ENCODE assay signal across 1 cellular context in the genomic region with DNA sequence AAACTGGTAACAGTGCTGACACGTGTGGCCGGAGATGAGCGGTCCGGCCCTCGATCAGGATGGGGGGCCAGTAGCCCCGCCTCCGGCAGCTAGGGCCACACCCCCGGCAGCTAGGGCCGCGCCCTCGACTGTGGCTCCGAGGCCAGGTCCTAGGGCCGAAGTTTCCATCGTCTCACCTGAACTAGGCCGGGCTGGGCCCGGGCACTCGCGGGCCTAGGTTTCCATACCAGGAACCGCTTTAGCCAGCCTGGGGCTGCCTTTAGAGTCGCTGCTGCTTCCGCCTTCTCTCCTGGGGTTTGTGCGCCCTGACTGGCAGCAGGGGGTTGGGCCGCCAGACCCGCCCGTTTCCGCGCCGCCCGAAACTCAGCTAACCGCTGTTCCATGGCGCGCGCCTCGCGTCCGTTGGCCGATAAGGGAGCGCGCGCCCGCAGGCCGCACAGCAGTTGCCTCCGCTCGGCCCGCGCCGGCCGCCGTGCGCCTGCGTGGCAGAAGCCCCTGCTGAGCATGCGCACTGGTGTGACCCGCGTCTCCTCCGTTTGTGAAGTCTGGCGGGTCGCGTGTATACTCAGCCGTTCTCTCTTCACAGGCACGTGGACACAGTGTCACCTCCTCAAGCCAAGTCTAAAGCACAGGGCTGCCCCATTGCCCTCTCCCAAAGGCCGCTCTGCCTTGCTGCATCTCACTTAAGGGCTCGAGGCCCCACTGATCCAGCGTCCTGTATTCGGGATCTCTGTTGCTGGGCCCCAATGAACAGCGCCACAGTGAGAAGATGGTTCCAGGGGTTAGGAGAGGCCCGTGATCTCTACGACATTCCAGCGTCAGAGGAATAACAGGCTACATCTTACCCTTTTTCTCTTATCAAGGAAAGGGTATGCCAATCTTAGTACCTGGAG.
TF ChIP-seq lines count a peak whose summit lies in the region.

A gene with protein sequence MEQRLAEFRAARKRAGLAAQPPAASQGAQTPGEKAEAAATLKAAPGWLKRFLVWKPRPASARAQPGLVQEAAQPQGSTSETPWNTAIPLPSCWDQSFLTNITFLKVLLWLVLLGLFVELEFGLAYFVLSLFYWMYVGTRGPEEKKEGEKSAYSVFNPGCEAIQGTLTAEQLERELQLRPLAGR (minus strand): TSS at position 480 of the 893 bp plus-strand sequence. CDS start 97 bp downstream, at position 383.

TF ChIP-seq in GM12878, 131 proteins besides CTCF, POLR2A, EP300 and RAD21 (continued from another document and continues in another):
- TF ChIP-seq, protein P1, sequence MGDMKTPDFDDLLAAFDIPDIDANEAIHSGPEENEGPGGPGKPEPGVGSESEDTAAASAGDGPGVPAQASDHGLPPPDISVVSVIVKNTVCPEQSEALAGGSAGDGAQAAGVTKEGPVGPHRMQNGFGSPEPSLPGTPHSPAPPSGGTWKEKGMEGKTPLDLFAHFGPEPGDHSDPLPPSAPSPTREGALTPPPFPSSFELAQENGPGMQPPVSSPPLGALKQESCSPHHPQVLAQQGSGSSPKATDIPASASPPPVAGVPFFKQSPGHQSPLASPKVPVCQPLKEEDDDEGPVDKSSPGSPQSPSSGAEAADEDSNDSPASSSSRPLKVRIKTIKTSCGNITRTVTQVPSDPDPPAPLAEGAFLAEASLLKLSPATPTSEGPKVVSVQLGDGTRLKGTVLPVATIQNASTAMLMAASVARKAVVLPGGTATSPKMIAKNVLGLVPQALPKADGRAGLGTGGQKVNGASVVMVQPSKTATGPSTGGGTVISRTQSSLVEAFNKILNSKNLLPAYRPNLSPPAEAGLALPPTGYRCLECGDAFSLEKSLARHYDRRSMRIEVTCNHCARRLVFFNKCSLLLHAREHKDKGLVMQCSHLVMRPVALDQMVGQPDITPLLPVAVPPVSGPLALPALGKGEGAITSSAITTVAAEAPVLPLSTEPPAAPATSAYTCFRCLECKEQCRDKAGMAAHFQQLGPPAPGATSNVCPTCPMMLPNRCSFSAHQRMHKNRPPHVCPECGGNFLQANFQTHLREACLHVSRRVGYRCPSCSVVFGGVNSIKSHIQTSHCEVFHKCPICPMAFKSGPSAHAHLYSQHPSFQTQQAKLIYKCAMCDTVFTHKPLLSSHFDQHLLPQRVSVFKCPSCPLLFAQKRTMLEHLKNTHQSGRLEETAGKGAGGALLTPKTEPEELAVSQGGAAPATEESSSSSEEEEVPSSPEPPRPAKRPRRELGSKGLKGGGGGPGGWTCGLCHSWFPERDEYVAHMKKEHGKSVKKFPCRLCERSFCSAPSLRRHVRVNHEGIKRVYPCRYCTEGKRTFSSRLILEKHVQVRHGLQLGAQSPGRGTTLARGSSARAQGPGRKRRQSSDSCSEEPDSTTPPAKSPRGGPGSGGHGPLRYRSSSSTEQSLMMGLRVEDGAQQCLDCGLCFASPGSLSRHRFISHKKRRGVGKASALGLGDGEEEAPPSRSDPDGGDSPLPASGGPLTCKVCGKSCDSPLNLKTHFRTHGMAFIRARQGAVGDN (IDR thresholded peaks at IDR 0.05): peak; percentile 94
- TF ChIP-seq SP1 (IDR thresholded peaks at IDR 0.05; ENCODE audit: low read depth, low read length): peak; percentile 14
- no peak for TF ChIP-seq ZNF622 (IDR thresholded peaks at IDR 0.05)
- TF ChIP-seq STAT3 (IDR thresholded peaks at IDR 0.05; ENCODE audit: low read depth, low read length): no peak
- TF ChIP-seq, protein P2, sequence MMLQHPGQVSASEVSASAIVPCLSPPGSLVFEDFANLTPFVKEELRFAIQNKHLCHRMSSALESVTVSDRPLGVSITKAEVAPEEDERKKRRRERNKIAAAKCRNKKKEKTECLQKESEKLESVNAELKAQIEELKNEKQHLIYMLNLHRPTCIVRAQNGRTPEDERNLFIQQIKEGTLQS (IDR thresholded peaks at IDR 0.05; ENCODE audit: borderline replicate concordance, extremely low read depth, low read depth, low read length): peak; percentile 30; the same call in 1 of the 2 replicates
- no peak for TF ChIP-seq ESRRA (IDR thresholded peaks at IDR 0.05; ENCODE audit: low read length)
- TF ChIP-seq, protein P3, sequence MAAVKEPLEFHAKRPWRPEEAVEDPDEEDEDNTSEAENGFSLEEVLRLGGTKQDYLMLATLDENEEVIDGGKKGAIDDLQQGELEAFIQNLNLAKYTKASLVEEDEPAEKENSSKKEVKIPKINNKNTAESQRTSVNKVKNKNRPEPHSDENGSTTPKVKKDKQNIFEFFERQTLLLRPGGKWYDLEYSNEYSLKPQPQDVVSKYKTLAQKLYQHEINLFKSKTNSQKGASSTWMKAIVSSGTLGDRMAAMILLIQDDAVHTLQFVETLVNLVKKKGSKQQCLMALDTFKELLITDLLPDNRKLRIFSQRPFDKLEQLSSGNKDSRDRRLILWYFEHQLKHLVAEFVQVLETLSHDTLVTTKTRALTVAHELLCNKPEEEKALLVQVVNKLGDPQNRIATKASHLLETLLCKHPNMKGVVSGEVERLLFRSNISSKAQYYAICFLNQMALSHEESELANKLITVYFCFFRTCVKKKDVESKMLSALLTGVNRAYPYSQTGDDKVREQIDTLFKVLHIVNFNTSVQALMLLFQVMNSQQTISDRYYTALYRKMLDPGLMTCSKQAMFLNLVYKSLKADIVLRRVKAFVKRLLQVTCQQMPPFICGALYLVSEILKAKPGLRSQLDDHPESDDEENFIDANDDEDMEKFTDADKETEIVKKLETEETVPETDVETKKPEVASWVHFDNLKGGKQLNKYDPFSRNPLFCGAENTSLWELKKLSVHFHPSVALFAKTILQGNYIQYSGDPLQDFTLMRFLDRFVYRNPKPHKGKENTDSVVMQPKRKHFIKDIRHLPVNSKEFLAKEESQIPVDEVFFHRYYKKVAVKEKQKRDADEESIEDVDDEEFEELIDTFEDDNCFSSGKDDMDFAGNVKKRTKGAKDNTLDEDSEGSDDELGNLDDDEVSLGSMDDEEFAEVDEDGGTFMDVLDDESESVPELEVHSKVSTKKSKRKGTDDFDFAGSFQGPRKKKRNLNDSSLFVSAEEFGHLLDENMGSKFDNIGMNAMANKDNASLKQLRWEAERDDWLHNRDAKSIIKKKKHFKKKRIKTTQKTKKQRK (IDR thresholded peaks at IDR 0.05; ENCODE audit: low read depth, low read length): no peak
- no peak for TF ChIP-seq TCF7 (IDR thresholded peaks at IDR 0.05; ENCODE audit: borderline replicate concordance)
- TF ChIP-seq, protein P4, sequence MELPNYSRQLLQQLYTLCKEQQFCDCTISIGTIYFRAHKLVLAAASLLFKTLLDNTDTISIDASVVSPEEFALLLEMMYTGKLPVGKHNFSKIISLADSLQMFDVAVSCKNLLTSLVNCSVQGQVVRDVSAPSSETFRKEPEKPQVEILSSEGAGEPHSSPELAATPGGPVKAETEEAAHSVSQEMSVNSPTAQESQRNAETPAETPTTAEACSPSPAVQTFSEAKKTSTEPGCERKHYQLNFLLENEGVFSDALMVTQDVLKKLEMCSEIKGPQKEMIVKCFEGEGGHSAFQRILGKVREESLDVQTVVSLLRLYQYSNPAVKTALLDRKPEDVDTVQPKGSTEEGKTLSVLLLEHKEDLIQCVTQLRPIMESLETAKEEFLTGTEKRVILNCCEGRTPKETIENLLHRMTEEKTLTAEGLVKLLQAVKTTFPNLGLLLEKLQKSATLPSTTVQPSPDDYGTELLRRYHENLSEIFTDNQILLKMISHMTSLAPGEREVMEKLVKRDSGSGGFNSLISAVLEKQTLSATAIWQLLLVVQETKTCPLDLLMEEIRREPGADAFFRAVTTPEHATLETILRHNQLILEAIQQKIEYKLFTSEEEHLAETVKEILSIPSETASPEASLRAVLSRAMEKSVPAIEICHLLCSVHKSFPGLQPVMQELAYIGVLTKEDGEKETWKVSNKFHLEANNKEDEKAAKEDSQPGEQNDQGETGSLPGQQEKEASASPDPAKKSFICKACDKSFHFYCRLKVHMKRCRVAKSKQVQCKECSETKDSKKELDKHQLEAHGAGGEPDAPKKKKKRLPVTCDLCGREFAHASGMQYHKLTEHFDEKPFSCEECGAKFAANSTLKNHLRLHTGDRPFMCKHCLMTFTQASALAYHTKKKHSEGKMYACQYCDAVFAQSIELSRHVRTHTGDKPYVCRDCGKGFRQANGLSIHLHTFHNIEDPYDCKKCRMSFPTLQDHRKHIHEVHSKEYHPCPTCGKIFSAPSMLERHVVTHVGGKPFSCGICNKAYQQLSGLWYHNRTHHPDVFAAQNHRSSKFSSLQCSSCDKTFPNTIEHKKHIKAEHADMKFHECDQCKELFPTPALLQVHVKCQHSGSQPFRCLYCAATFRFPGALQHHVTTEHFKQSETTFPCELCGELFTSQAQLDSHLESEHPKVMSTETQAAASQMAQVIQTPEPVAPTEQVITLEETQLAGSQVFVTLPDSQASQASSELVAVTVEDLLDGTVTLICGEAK (IDR thresholded peaks at IDR 0.05; ENCODE audit: borderline replicate concordance): no peak
- TF ChIP-seq TCF12 (IDR thresholded peaks at IDR 0.05; ENCODE audit: low read depth, low read length): no peak
- 0 out of 2 replicates have a peak, but pooled peaks have one; percentile 31 for TF ChIP-seq CHD2 (IDR thresholded peaks at IDR 0.05; ENCODE audit: borderline replicate concordance, low read depth, low read length)
- no peak for TF ChIP-seq SMAD1 (IDR thresholded peaks at IDR 0.05; ENCODE audit: low read depth, partially characterized antibody)
- no peak for TF ChIP-seq ZNF217 (IDR thresholded peaks at IDR 0.05)
- no peak for TF ChIP-seq KDM1A (IDR thresholded peaks at IDR 0.05; ENCODE audit: borderline replicate concordance)
- no peak for TF ChIP-seq FOS (IDR thresholded peaks at IDR 0.05; ENCODE audit: borderline replicate concordance, extremely low read depth, insufficient read length)
- no peak for TF ChIP-seq TBL1XR1 (IDR thresholded peaks at IDR 0.05; ENCODE audit: low read depth, low read length)
- TF ChIP-seq MTA3 (IDR thresholded peaks at IDR 0.05; ENCODE audit: borderline replicate concordance, low read length): no peak
- no peak for TF ChIP-seq HDAC6 (IDR thresholded peaks at IDR 0.05; ENCODE audit: unreplicated experiment)
- no peak for TF ChIP-seq CEBPB (IDR thresholded peaks at IDR 0.05; ENCODE audit: borderline replicate concordance in 1 of 2, low read depth in 2 of 2, low read length in 2 of 2)
- TF ChIP-seq GATAD2B (conservative IDR thresholded peaks at IDR 0.05; ENCODE audit: low read depth): peak; percentile 94
- TF ChIP-seq HCFC1 (IDR thresholded peaks at IDR 0.05; ENCODE audit: low read length): no peak
- 0 out of 2 replicates have a peak, but pooled peaks have one; percentile 68 for TF ChIP-seq STAT1 (conservative IDR thresholded peaks at IDR 0.05)
- TF ChIP-seq, protein P5, sequence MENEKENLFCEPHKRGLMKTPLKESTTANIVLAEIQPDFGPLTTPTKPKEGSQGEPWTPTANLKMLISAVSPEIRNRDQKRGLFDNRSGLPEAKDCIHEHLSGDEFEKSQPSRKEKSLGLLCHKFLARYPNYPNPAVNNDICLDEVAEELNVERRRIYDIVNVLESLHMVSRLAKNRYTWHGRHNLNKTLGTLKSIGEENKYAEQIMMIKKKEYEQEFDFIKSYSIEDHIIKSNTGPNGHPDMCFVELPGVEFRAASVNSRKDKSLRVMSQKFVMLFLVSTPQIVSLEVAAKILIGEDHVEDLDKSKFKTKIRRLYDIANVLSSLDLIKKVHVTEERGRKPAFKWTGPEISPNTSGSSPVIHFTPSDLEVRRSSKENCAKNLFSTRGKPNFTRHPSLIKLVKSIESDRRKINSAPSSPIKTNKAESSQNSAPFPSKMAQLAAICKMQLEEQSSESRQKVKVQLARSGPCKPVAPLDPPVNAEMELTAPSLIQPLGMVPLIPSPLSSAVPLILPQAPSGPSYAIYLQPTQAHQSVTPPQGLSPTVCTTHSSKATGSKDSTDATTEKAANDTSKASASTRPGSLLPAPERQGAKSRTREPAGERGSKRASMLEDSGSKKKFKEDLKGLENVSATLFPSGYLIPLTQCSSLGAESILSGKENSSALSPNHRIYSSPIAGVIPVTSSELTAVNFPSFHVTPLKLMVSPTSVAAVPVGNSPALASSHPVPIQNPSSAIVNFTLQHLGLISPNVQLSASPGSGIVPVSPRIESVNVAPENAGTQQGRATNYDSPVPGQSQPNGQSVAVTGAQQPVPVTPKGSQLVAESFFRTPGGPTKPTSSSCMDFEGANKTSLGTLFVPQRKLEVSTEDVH (IDR thresholded peaks at IDR 0.05; ENCODE audit: low read depth, partially characterized antibody): no peak
- no peak for TF ChIP-seq MYC (IDR thresholded peaks at IDR 0.05; ENCODE audit: insufficient read depth, insufficient read length, insufficient replicate concordance, low read length, severe bottlenecking)
- TF ChIP-seq NBN (IDR thresholded peaks at IDR 0.05): peak; percentile 90
- no peak for TF ChIP-seq GABPA (IDR thresholded peaks at IDR 0.05; ENCODE audit: low read depth)
- no peak for TF ChIP-seq HDAC2 (IDR thresholded peaks at IDR 0.05)
- TF ChIP-seq, protein P6, sequence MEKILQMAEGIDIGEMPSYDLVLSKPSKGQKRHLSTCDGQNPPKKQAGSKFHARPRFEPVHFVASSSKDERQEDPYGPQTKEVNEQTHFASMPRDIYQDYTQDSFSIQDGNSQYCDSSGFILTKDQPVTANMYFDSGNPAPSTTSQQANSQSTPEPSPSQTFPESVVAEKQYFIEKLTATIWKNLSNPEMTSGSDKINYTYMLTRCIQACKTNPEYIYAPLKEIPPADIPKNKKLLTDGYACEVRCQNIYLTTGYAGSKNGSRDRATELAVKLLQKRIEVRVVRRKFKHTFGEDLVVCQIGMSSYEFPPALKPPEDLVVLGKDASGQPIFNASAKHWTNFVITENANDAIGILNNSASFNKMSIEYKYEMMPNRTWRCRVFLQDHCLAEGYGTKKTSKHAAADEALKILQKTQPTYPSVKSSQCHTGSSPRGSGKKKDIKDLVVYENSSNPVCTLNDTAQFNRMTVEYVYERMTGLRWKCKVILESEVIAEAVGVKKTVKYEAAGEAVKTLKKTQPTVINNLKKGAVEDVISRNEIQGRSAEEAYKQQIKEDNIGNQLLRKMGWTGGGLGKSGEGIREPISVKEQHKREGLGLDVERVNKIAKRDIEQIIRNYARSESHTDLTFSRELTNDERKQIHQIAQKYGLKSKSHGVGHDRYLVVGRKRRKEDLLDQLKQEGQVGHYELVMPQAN (conservative IDR thresholded peaks at IDR 0.05): peak; percentile 57; the same call in 1 of the 2 replicates
- TF ChIP-seq ATF7 (IDR thresholded peaks at IDR 0.05; ENCODE audit: low read depth): no peak; the same call in 1 of the 2 replicates
- no peak for TF ChIP-seq EZH2 (IDR thresholded peaks at IDR 0.05; ENCODE audit: borderline replicate concordance, control insufficient read depth, low read depth, low read length)
- no peak for TF ChIP-seq SREBF2 (IDR thresholded peaks at IDR 0.05; ENCODE audit: low read length)
